27 cellular contexts compared by ENCODE assay signal in genomic region chr14:72478397-72479025, GRCh38.
DNase-seq lines count a peak whose midpoint lies in the region; ATAC-seq, FAIRE-seq and TF ChIP-seq lines count a peak whose summit lies in the region.
"Had no signal": no experiment of that assay in that cellular context is flagged by ENCODE, and none has a peak within 500 bp of the region (broad histone marks: within the 10 kb centered on the region; RNA-seq: fewer than 3 reads in every experiment).

No MANE protein-coding gene starts in this region.

- H3K14ac ChIP-seq in H1 (ENCODE audit: insufficient read length), result no peak overlapping the region

- ATAC-seq in GM19351 (IDR thresholded peaks at IDR 0.05; ENCODE audit: unreplicated experiment), result no peak
- ATAC-seq: body of pancreas, heart right ventricle, lower lobe of right lung, T-cell had no signal

- H3K23me2 ChIP-seq in H1 (ENCODE audit: low read depth, low read length), result no peaks in the 10 kb centered on the region

- peak; percentile 81 for FAIRE-seq in HTR-8/SVneo (lab: Jason Lieb, UNC)
- FAIRE-seq in H1 (lab: Jason Lieb, UNC), result no peak
- FAIRE-seq: small intestine had no signal

- no peak overlapping the region for H2BK5ac ChIP-seq in H1 (ENCODE audit: low read depth, low read length)

- no peaks in the 10 kb centered on the region for H3K36me3 ChIP-seq in BLaER1
- H3K36me3 ChIP-seq in H1 (ENCODE audit: control insufficient read depth in 2 of 4, insufficient read depth in 4 of 4, low read length in 3 of 4), result no peaks in the 10 kb centered on the region
- no peaks in the 10 kb centered on the region for H3K36me3 ChIP-seq in neural progenitor cell
- H3K36me3 ChIP-seq: colonic mucosa, heart right ventricle, lower lobe of right lung, uterus had no signal

- H3K27me3 Mint-ChIP-seq in neural progenitor cell (ENCODE audit: insufficient read depth, low read depth), result peaks cover 4% of the 10 kb centered on the region
- H3K27me3 Mint-ChIP-seq: CD4-positive, CD25-positive, alpha-beta regulatory T cell; T-cell had no signal

- no peaks in the 10 kb centered on the region for H3F3A ChIP-seq in neural progenitor cell (ENCODE audit: low read depth)

- H4K5ac ChIP-seq in H1 (ENCODE audit: insufficient read length, low read depth, low read length), result no peak overlapping the region

- H2AFZ ChIP-seq in H1 (ENCODE audit: low read length) (no peak overlapping the region), neural progenitor cell (replicated peaks) (no peak overlapping the region)

- 92% methylated on average over 10 of the region's 10 CpGs; no CpG with 5 or more reads in 1 of the 2 experiments for WGBS in H1 (ENCODE audit: extremely low coverage in 1 of 2, insufficient coverage in 1 of 2, insufficient read length in 1 of 2, insufficient replicate concordance in 2 of 2, low coverage in 1 of 2, low lambda C conversion rate in 2 of 2, missing lambda C conversion rate in 1 of 2), 2 experiments

- no peak overlapping the region for H2BK12ac ChIP-seq in H1 (ENCODE audit: low read depth, low read length)

- TF ChIP-seq POLR2A in H1 (IDR thresholded peaks at IDR 0.05; ENCODE audit: control extremely low read depth in 1 of 2, low read depth in 2 of 2, low read length in 2 of 2), result no peak

- H3K4ac ChIP-seq in H1 (replicated peaks; ENCODE audit: insufficient read length, low read depth, low read length), result no peak overlapping the region

- H3K79me2 ChIP-seq in H1 (ENCODE audit: control insufficient read depth in 1 of 2, insufficient read depth in 2 of 2, low read length in 2 of 2) (no peaks in the 10 kb centered on the region), neural progenitor cell (ENCODE audit: low read depth) (no peaks in the 10 kb centered on the region)

- POLR2A ChIA-PET in H1 (lab: Charles Lee; ENCODE audit: partially characterized antibody), result no interaction called here

- peak overlapping the region; percentile 70 for H3K27ac Mint-ChIP-seq in neural progenitor cell
- H3K27ac Mint-ChIP-seq: activated naive CD8-positive, alpha-beta T cell; activated T-cell treated with anti-CD3 and anti-CD28 coated beads, Interleukin-2, amount 50 U/mL, for 24 hours; T-cell had no signal

- H3K4me2 ChIP-seq in BLaER1 (peak overlapping the region; percentile 75), H1 (ENCODE audit: insufficient read depth in 1 of 2, low read depth in 2 of 2, low read length in 2 of 2) (no peak overlapping the region), neural progenitor cell (no peak overlapping the region)

- DNase-seq in HTR-8/SVneo (ENCODE audit: insufficient read length, low spot score), result no peak
- no peak for DNase-seq in H1 (ENCODE audit: low read depth in 1 of 2, low spot score in 2 of 2)
- no peak for DNase-seq in neural progenitor cell (ENCODE audit: low spot score)
- DNase-seq in anterior cingulate cortex (lab: John Stamatoyannopoulos, UW), result no peak
- no peak for DNase-seq in mesenteric fat pad (ENCODE audit: low spot score)
- no peak for DNase-seq in NCI-H146 treated with DMSO at 0.1 percent for 48 hours (lab: John Stamatoyannopoulos, UW; ENCODE audit: unreplicated experiment)
- DNase-seq: ACHN; activated CD4-positive, alpha-beta T cell treated with anti-CD3 and anti-CD28 coated beads, Interleukin-2, amount 50 U/mL, for 4 hours; activated T-cell treated with anti-CD3 and anti-CD28 coated beads, Interleukin-2, amount 50 U/mL, for 24 hours; body of pancreas; CD4-positive, CD25-positive, alpha-beta regulatory T cell; colonic mucosa; heart right ventricle; KG1; lower lobe of right lung; NCI-H1105; NCI-H524 treated with DMSO at 0.1 percent for 48 hours; posterior cingulate gyrus; SHP77 treated with DMSO at 0.1 percent for 48 hours; small intestine; stimulated activated CD4-positive, alpha-beta T cell treated with anti-CD3 and anti-CD28 coated beads, Interleukin-4, amount 100 ng/mL, for 24 hours; T-cell; uterus had no signal

- no peak overlapping the region for H4K91ac ChIP-seq in H1 (replicated peaks; ENCODE audit: insufficient read length, low read length)

- no peak for TF ChIP-seq EP300 in H1 (IDR thresholded peaks at IDR 0.05; ENCODE audit: borderline replicate concordance in 1 of 2, low read depth in 2 of 2, low read length in 2 of 2)

- no peak overlapping the region for H2BK120ac ChIP-seq in H1 (replicated peaks; ENCODE audit: low read depth, low read length)

- peaks cover 8% of the 10 kb centered on the region for H3K9me3 ChIP-seq in BLaER1
- peaks cover 0 to 4% of the 10 kb centered on the region in 2 experiments; a peak in 1 of 4 replicates for H3K9me3 ChIP-seq in H1 (ENCODE audit: insufficient read depth in 2 of 2, low read depth in 1 of 2, low read length in 1 of 2)
- H3K9me3 ChIP-seq in neural progenitor cell (ENCODE audit: low read depth), result no peaks in the 10 kb centered on the region
- H3K9me3 ChIP-seq: body of pancreas, colonic mucosa, lower lobe of right lung, uterus had no signal

- no peak overlapping the region for H3K18ac ChIP-seq in H1 (ENCODE audit: extremely low read depth, low read length)

- peaks cover 61% of the 10 kb centered on the region for H3K4me1 Mint-ChIP-seq in neural progenitor cell

- no peaks in the 10 kb centered on the region for H3K79me1 ChIP-seq in H1 (ENCODE audit: low read depth, low read length)

- no peak overlapping the region for H3K23ac ChIP-seq in H1 (ENCODE audit: insufficient read length)

- peaks cover 74% of the 10 kb centered on the region for H3K4me1 ChIP-seq in BLaER1
- H3K4me1 ChIP-seq in H1 (replicated peaks in 1 of 4; ENCODE audit: control insufficient read depth in 3 of 4, insufficient read depth in 4 of 4, low read length in 3 of 4), result peaks cover 0 to 5% (median 3%) of the 10 kb centered on the region in 4 experiments; a peak in 4 of 7 replicates
- peaks cover 11% of the 10 kb centered on the region for H3K4me1 ChIP-seq in neural progenitor cell
- H3K4me1 ChIP-seq: body of pancreas, colonic mucosa, uterus had no signal

- no peak overlapping the region for H3K4me3 ChIP-seq in BLaER1
- H3K4me3 ChIP-seq in H1 (ENCODE audit: extremely low read depth in 1 of 4, insufficient read depth in 2 of 4, low read depth in 3 of 4, low read length in 4 of 4), result no peak overlapping the region
- no peak overlapping the region for H3K4me3 ChIP-seq in neural progenitor cell
- H3K4me3 ChIP-seq: body of pancreas, colonic mucosa, heart right ventricle, lower lobe of right lung, uterus had no signal

- no peak overlapping the region for H2AK5ac ChIP-seq in H1 (ENCODE audit: low read depth, low read length)

- 0 out of 2 replicates have a peak overlapping the region, but pooled peaks have one; percentile 76 for H4K8ac ChIP-seq in H1 (ENCODE audit: extremely low read depth, insufficient read depth, low read length)

- no peaks in the 10 kb centered on the region for H3K27me3 ChIP-seq in BLaER1
- H3K27me3 ChIP-seq in H1 (replicated peaks in 1 of 4; ENCODE audit: control insufficient read depth in 3 of 4, extremely low read depth in 1 of 4, insufficient read depth in 3 of 4, low read length in 3 of 4), result no peaks in the 10 kb centered on the region
- no peaks in the 10 kb centered on the region for H3K27me3 ChIP-seq in neural progenitor cell
- H3K27me3 ChIP-seq: body of pancreas, colonic mucosa, heart right ventricle, uterus had no signal

- peaks cover 2% of the 10 kb centered on the region for H3K36me3 Mint-ChIP-seq in neural progenitor cell
- H3K36me3 Mint-ChIP-seq: activated naive CD8-positive, alpha-beta T cell; T-cell had no signal

- H3K56ac ChIP-seq in H1 (replicated peaks; ENCODE audit: insufficient read length, low read depth, low read length), result no peak overlapping the region

- no peak overlapping the region for H2BK15ac ChIP-seq in H1 (ENCODE audit: low read length)

- CTCF ChIA-PET in H1 (lab: Charles Lee; ENCODE audit: partially characterized antibody), result interaction anchor here (0.5 to 1.1 kb wide), 2 partner anchors 17 to 1249 kb away, joined by 3 read pairs; no protein-coding TSS in a partner anchor

- H3K9me3 Mint-ChIP-seq in neural progenitor cell, result peaks cover 9% of the 10 kb centered on the region

- H2BK20ac ChIP-seq in H1 (ENCODE audit: low read length), result no peak overlapping the region

- H3K9ac ChIP-seq in BLaER1 (no peak overlapping the region), H1 (replicated peaks in 1 of 4; ENCODE audit: extremely low read depth in 1 of 4, low read depth in 3 of 4, low read length in 3 of 4) (no peak overlapping the region), neural progenitor cell (no peak overlapping the region)

- TF ChIP-seq CTCF in H1 (IDR thresholded peaks at IDR 0.05; ENCODE audit: control extremely low read depth in 1 of 3, insufficient read depth in 1 of 3, low read depth in 1 of 3, low read length in 3 of 3) (no peak), neural progenitor cell (IDR thresholded peaks at IDR 0.05) (no peak)

- TF ChIP-seq RAD21 in H1 (IDR thresholded peaks at IDR 0.05 in 1 of 2, conservative IDR thresholded peaks at IDR 0.05 in 1 of 2; ENCODE audit: low read depth in 2 of 2, low read length in 2 of 2), result no peak

- H3K4me3 Mint-ChIP-seq in neural progenitor cell, result peak overlapping the region; percentile 66
- H3K4me3 Mint-ChIP-seq: activated naive CD8-positive, alpha-beta T cell; activated T-cell treated with anti-CD3 and anti-CD28 coated beads, Interleukin-2, amount 50 U/mL, for 24 hours; T-cell had no signal

- H4K20me1 ChIP-seq in BLaER1, result no peaks in the 10 kb centered on the region
- no peaks in the 10 kb centered on the region for H4K20me1 ChIP-seq in H1 (replicated peaks in 1 of 2; ENCODE audit: control insufficient read depth in 1 of 2, insufficient read depth in 2 of 2, low read length in 2 of 2)
- no peaks in the 10 kb centered on the region for H4K20me1 ChIP-seq in neural progenitor cell (ENCODE audit: low read depth)

- H3K27ac ChIP-seq in BLaER1 (no peak overlapping the region), H1 (ENCODE audit: low read depth, low read length) (no peak overlapping the region), neural progenitor cell (no peak overlapping the region)
- H3K27ac ChIP-seq: body of pancreas, colonic mucosa, heart right ventricle, lower lobe of right lung, uterus, VCaP had no signal

TF ChIP-seq in H1, 55 proteins besides CTCF, POLR2A, EP300 and RAD21 (continues in another document):
- TF ChIP-seq ATF3 (IDR thresholded peaks at IDR 0.05; ENCODE audit: insufficient read depth, low read depth, low read length) (no peak), SIRT6 (IDR thresholded peaks at IDR 0.05; ENCODE audit: low read length) (no peak), CEBPB (IDR thresholded peaks at IDR 0.05; ENCODE audit: low read depth, low read length) (no peak), TCF12 (IDR thresholded peaks at IDR 0.05; ENCODE audit: low read depth, low read length) (no peak), HDAC2 (IDR thresholded peaks at IDR 0.05; ENCODE audit: borderline replicate concordance in 1 of 2, low read depth in 2 of 2, low read length in 2 of 2) (no peak), JUND (IDR thresholded peaks at IDR 0.05; ENCODE audit: low read length) (no peak), GABPA (IDR thresholded peaks at IDR 0.05; ENCODE audit: borderline replicate concordance, insufficient read depth, low read length) (no peak), EGR1 (IDR thresholded peaks at IDR 0.05; ENCODE audit: borderline replicate concordance, low read depth, low read length) (no peak)
